32 cellular contexts compared by ENCODE assay signal in genomic region chr17:35734396-35734795, GRCh38. TPM values are rescaled to one million over a fixed set of nuclear protein-coding genes. Genes with fewer than 3 reads are reported as not detected.
"Had no signal": no experiment of that assay in that cellular context is flagged by ENCODE, and none has a peak within 500 bp of the region (broad histone marks: within the 10 kb centered on the region; RNA-seq: fewer than 3 reads in every experiment).

No MANE protein-coding gene starts in this region.

- H3K9me3 ChIP-seq: esophagus muscularis mucosa, gastrocnemius medialis, heart left ventricle had no signal

- H3K36me3 ChIP-seq: brain microvascular endothelial cell, esophagus muscularis mucosa, gastrocnemius medialis, heart left ventricle, WERI-Rb-1 had no signal

- H3K27me3 ChIP-seq: brain microvascular endothelial cell, dorsolateral prefrontal cortex, esophagus muscularis mucosa, gastrocnemius medialis, heart left ventricle had no signal

- H3K4me1 ChIP-seq: foreskin keratinocyte had no signal

- H3K4me3 ChIP-seq: coronary artery, dorsolateral prefrontal cortex, esophagus muscularis mucosa, gastrocnemius medialis, heart left ventricle had no signal

- H3K27ac ChIP-seq: brain microvascular endothelial cell, coronary artery, dorsolateral prefrontal cortex, esophagus muscularis mucosa, foreskin keratinocyte, gastrocnemius medialis, heart left ventricle, WERI-Rb-1 had no signal

- ATAC-seq: activated CD4-positive, alpha-beta T cell treated with anti-CD3 and anti-CD28 coated beads for 36 hours; activated CD4-positive, CD25-positive, alpha-beta regulatory T cell treated with anti-CD3 and anti-CD28 coated beads, Interleukin-2, amount 50 U/mL, for 24 hours; activated T-cell treated with anti-CD3 and anti-CD28 coated beads, Interleukin-2, amount 50 U/mL, for 72 hours; effector memory CD8-positive, alpha-beta T cell; foreskin keratinocyte; gastrocnemius medialis; heart left ventricle; T-cell had no signal

- DNase-seq: activated B cell treated with CpG ODN at 0.5 μM for 24 hours; activated CD4-positive, alpha-beta memory T cell treated with anti-CD3 and anti-CD28 coated beads, Interleukin-2, amount 10 ng/mL, durations not matched to agents 7 days and 5 days; activated CD4-positive, alpha-beta T cell treated with anti-CD3 and anti-CD28 coated beads for 36 hours; activated CD4-positive, alpha-beta T cell treated with anti-CD3 and anti-CD28 coated beads, Interleukin-2, amount 10 ng/mL, durations not matched to agents 24 days and 14 days; activated CD8-positive, alpha-beta memory T cell treated with anti-CD3 and anti-CD28 coated beads, Interleukin-2, amount 50 U/mL, for 48 hours; activated gamma-delta T cell; activated naive CD4-positive, alpha-beta T cell; activated naive CD4-positive, alpha-beta T cell treated with anti-CD3 and anti-CD28 coated beads, Interleukin-2, amount 10 ng/mL, durations not matched to agents 7 days and 5 days; activated T-cell treated with anti-CD3 and anti-CD28 coated beads for 4 hours; activated T-cell treated with anti-CD3 and anti-CD28 coated beads, Interleukin-2, amount 50 U/mL, for 24 hours; activated T-cell treated with anti-CD3 and anti-CD28 coated beads, Interleukin-2, amount 50 U/mL, for 72 hours; amniotic stem cell; anterior cingulate cortex; brain microvascular endothelial cell; effector CD4-positive, alpha-beta T cell; effector memory CD8-positive, alpha-beta T cell; erythroblast; foreskin keratinocyte; gastrocnemius medialis; glutamatergic neuron; heart left ventricle; T-cell; T1000; WERI-Rb-1 had no signal

RNA-seq across cellular contexts. Expression of gene GAS2L2, which starts 18.6 kb away (rescaled TPM):
- total RNA-seq: activated B cell treated with CpG ODN at 0.5 μM for 24 hours; activated CD4-positive, alpha-beta memory T cell treated with anti-CD3 and anti-CD28 coated beads, Interleukin-2, amount 10 ng/mL, durations not matched to agents 7 days and 5 days; activated CD4-positive, alpha-beta T cell treated with anti-CD3 and anti-CD28 coated beads, Interleukin-2, amount 10 ng/mL, durations not matched to agents 24 days and 14 days; bronchial epithelial cell; foreskin keratinocyte had no signal

RNA-seq across cellular contexts. Expression of gene C17orf50, which starts 26.3 kb away (rescaled TPM):
- total RNA-seq: activated B cell treated with CpG ODN at 0.5 μM for 24 hours; activated CD4-positive, alpha-beta memory T cell treated with anti-CD3 and anti-CD28 coated beads, Interleukin-2, amount 10 ng/mL, durations not matched to agents 7 days and 5 days; activated CD4-positive, alpha-beta T cell treated with anti-CD3 and anti-CD28 coated beads for 36 hours; activated CD4-positive, alpha-beta T cell treated with anti-CD3 and anti-CD28 coated beads, Interleukin-2, amount 10 ng/mL, durations not matched to agents 24 days and 14 days; activated T-cell treated with anti-CD3 and anti-CD28 coated beads, Interleukin-2, amount 50 U/mL, for 72 hours; astrocyte; bronchial epithelial cell; cardiac septum; cerebellum; esophagus muscularis mucosa; foreskin keratinocyte; gastrocnemius medialis; heart left ventricle; T-cell had no signal
